Comparison of ENCODE assay signal across 9 cellular contexts in the genomic region with DNA sequence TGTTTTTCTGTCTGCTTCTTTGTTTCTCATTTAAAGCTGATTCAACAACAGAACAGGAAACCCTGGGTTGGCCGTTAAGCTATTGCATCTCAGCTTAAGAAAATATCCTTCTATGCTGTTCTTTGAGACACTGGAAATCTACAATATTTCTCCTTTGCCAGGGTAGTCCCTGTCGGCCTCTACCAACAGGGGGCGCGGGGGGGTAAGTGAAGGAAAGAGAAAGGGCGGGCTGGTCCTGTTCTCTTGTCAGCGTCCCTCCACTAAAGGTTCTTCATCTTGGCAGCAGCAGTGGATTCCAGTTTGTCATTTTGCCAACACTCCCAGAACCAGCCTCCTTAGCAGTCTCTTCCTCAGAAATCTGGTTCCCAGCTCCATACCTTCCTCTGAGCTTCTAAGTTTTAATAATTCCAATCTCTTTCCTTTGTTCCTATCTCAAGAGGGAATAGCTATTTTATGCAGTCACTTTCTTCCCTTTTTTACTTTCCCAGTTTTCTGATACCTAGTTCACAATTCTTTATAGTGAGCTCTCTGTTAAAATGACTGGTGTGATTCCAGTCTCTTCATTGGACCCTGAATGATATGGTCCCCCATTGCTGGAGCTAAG.
A peak's percentile ranks its signal among the peaks of the same experiment; 100 is the strongest.
DNase-seq lines count a peak whose midpoint lies in the region; ATAC-seq, FAIRE-seq and TF ChIP-seq lines count a peak whose summit lies in the region.
"Had no signal": no experiment of that assay in that cellular context is flagged by ENCODE, and none has a peak within 500 bp of the region (broad histone marks: within the 10 kb centered on the region; RNA-seq: fewer than 3 reads in every experiment).

No MANE protein-coding gene starts in this region.

- peak; percentile 91 for TF ChIP-seq CTCF in SU-DHL-6 (IDR thresholded peaks at IDR 0.05; ENCODE audit: insufficient read depth, low read length, poor library complexity, severe bottlenecking)
- TF ChIP-seq CTCF in mammary epithelial cell (conservative IDR thresholded peaks at IDR 0.05 in 1 of 2, IDR thresholded peaks at IDR 0.05 in 1 of 2; ENCODE audit: extremely low read depth in 1 of 2, insufficient read depth in 1 of 2, low read depth in 1 of 2, low read length in 2 of 2) = peak; percentile 92 to 93
- TF ChIP-seq CTCF in HepG2 (CRISPR knock-in tag; IDR thresholded peaks at IDR 0.05) = peak; percentile 68

- no peaks in the 10 kb centered on the region for H3K79me2 ChIP-seq in SU-DHL-6 (ENCODE audit: insufficient read depth, low read length)
- no peaks in the 10 kb centered on the region for H3K79me2 ChIP-seq in mammary epithelial cell (ENCODE audit: insufficient read depth, low read length)
- no peaks in the 10 kb centered on the region for H3K79me2 ChIP-seq in HepG2 (ENCODE audit: insufficient read depth, low read length)

- no peak for TF ChIP-seq RAD21 in HepG2 (CRISPR knock-in tag; IDR thresholded peaks at IDR 0.05)

- POLR2A ChIA-PET in HepG2 (lab: Yijun Ruan, JAX) = no interaction called here

- H3K27ac ChIP-seq in SU-DHL-6 (ENCODE audit: low read depth, low read length) (no peak overlapping the region), mammary epithelial cell (ENCODE audit: insufficient read depth, low read depth, low read length) (no peak overlapping the region), HepG2 (ENCODE audit: extremely low read length, insufficient read depth, low read length) (no peak overlapping the region)

- no peaks in the 10 kb centered on the region for H3K4me1 ChIP-seq in mammary epithelial cell (ENCODE audit: insufficient read depth, low read length)
- no peaks in the 10 kb centered on the region for H3K4me1 ChIP-seq in HepG2 (ENCODE audit: insufficient read depth, low read length)

- H3K4me3 ChIP-seq in SU-DHL-6 (ENCODE audit: insufficient read depth, low read length, poor library complexity, severe bottlenecking) (no peak overlapping the region), mammary epithelial cell (replicated peaks in 1 of 3; ENCODE audit: insufficient read depth in 1 of 3, low read depth in 2 of 3, low read length in 3 of 3) (no peak overlapping the region), HepG2 (replicated peaks in 1 of 3; ENCODE audit: insufficient read depth in 1 of 3, low read depth in 2 of 3, low read length in 3 of 3) (no peak overlapping the region)
- H3K4me3 ChIP-seq: skin epidermis had no signal

- H4K20me1 ChIP-seq in SU-DHL-6 (ENCODE audit: low read depth, low read length) = no peaks in the 10 kb centered on the region
- H4K20me1 ChIP-seq in mammary epithelial cell (ENCODE audit: insufficient read depth, low read length) = no peaks in the 10 kb centered on the region
- H4K20me1 ChIP-seq in HepG2 (ENCODE audit: insufficient read depth, low read length) = no peaks in the 10 kb centered on the region

- FAIRE-seq in HepG2 (lab: Jason Lieb, UNC) = no peak

- dilution Hi-C loops in mammary epithelial cell (cut with HindIII; ENCODE audit: low sequenced_read_pairs) = no loop called here

- ATAC-seq in HG02885 (IDR thresholded peaks at IDR 0.05; ENCODE audit: poor library complexity, unreplicated experiment) = peak; percentile 82
- peak; percentile 86 for ATAC-seq in HepG2
- no peak for ATAC-seq in GM18907 (IDR thresholded peaks at IDR 0.05; ENCODE audit: unreplicated experiment)

- H3K9ac ChIP-seq in SU-DHL-6 (ENCODE audit: low read length) (no peak overlapping the region), mammary epithelial cell (ENCODE audit: insufficient read depth, low read length) (no peak overlapping the region), HepG2 (ENCODE audit: insufficient read depth, low read depth, low read length) (no peak overlapping the region)

- TF ChIP-seq EP300 in HepG2 (IDR thresholded peaks at IDR 0.05; ENCODE audit: low read depth in 2 of 2, low read length in 2 of 2) (no peak), HepG2 (CRISPR knock-in tag; IDR thresholded peaks at IDR 0.05; ENCODE audit: borderline replicate concordance) (no peak)

- H3K36me3 ChIP-seq in SU-DHL-6 (ENCODE audit: low read length) (no peaks in the 10 kb centered on the region), mammary epithelial cell (ENCODE audit: insufficient read depth, low read length) (no peaks in the 10 kb centered on the region), HepG2 (replicated peaks in 1 of 2; ENCODE audit: control insufficient read depth in 1 of 2, insufficient read depth in 2 of 2, low read length in 2 of 2) (no peaks in the 10 kb centered on the region)

- CTCF ChIA-PET in mammary epithelial cell (lab: Charles Lee; ENCODE audit: low non-redundant PET) (interaction anchor here (0.8 kb wide), 1 partner anchor 147 kb away, joined by 5 read pairs; no protein-coding TSS in a partner anchor), HepG2 (lab: Yijun Ruan, JAX; ENCODE audit: low intra/inter-chr PET ratio, low total read pairs) (interaction anchor here (1.5 kb wide), 1 partner anchor 262 kb away, joined by 6 read pairs; no protein-coding TSS in a partner anchor)

- no TSS peak for BruUV-seq in mammary epithelial cell (replicated peaks; lab: Mats Ljungman, UMichigan)
- no TSS peak for BruUV-seq in HepG2 (replicated peaks; lab: Mats Ljungman, UMichigan)

- WGBS in mammary epithelial cell (ENCODE audit: low coverage, missing lambda C conversion rate) = 3% methylated on average over 6 of the region's 6 CpGs
- 5% methylated on average over 4 of the region's 6 CpGs for WGBS in HepG2 (ENCODE audit: low lambda C conversion rate)

- H3K27me3 ChIP-seq in SU-DHL-6 (ENCODE audit: low read length) = no peaks in the 10 kb centered on the region
- H3K27me3 ChIP-seq in mammary epithelial cell (ENCODE audit: insufficient read depth, low read length) = no peaks in the 10 kb centered on the region
- 0 out of 5 replicates have a peak, but pooled peaks cover 0 to 1% of the 10 kb centered on the region in 2 experiments for H3K27me3 ChIP-seq in HepG2 (ENCODE audit: control insufficient read depth in 1 of 2, insufficient read depth in 2 of 2, low read length in 2 of 2)

- no peak for TF ChIP-seq POLR2A in HepG2 (IDR thresholded peaks at IDR 0.05; ENCODE audit: insufficient read depth in 1 of 2, low read depth in 2 of 2, low read length in 2 of 2)

- intact Hi-C loops in mammary epithelial cell (cut with micrococcal nuclease) (loop anchor here (1.0 to 10.0 kb wide), 6 partner anchors 77 to 345 kb away; no protein-coding TSS in a partner anchor), HepG2 (cut with micrococcal nuclease; ENCODE audit: unreplicated experiment) (loop anchor here (1.0 to 5.0 kb wide), 5 partner anchors 40 to 290 kb away; no protein-coding TSS in a partner anchor)

- no peaks in the 10 kb centered on the region for H3K9me2 ChIP-seq in SU-DHL-6 (replicated peaks; ENCODE audit: insufficient read depth, low read length)

- no peak overlapping the region for H2AFZ ChIP-seq in SU-DHL-6 (ENCODE audit: low read depth, low read length, severe bottlenecking)
- H2AFZ ChIP-seq in mammary epithelial cell (ENCODE audit: low read depth, low read length) = peak overlapping the region; percentile 15
- no peak overlapping the region for H2AFZ ChIP-seq in HepG2 (ENCODE audit: low read length)

- in situ Hi-C loops in mammary epithelial cell (cut with MboI; ENCODE audit: low sequenced_read_pairs in 2 of 2) (loop anchor here in 1 of 2 donors (10.0 to 25.0 kb wide), 2 partner anchors 260 to 343 kb away; no protein-coding TSS in a partner anchor), HepG2 (cut with HindIII; ENCODE audit: extremely low pct_ligation_motif_present, low pct_unique_long_range_greater_than_20kb) (no loop called here)

- H3K4me2 ChIP-seq in SU-DHL-6 (ENCODE audit: low read depth, low read length, poor library complexity, severe bottlenecking) = no peak overlapping the region
- H3K4me2 ChIP-seq in mammary epithelial cell (ENCODE audit: insufficient read depth, low read depth, low read length) = no peak overlapping the region
- no peak overlapping the region for H3K4me2 ChIP-seq in HepG2 (ENCODE audit: low read depth, low read length)

- H3K9me3 ChIP-seq in SU-DHL-6 (ENCODE audit: insufficient read depth, low read length) (no peaks in the 10 kb centered on the region), mammary epithelial cell (replicated peaks; ENCODE audit: insufficient read depth, low read length) (no peaks in the 10 kb centered on the region), HepG2 (ENCODE audit: low read length) (no peaks in the 10 kb centered on the region)

- DNase-seq in DMS53 (lab: John Stamatoyannopoulos, UW) (peak; percentile 64), mammary epithelial cell (peak; percentile 59), HepG2 (ENCODE audit: low spot score) (peak; percentile 10), NCI-H1417 treated with DMSO at 0.1 percent for 48 hours (lab: John Stamatoyannopoulos, UW) (no peak)
- DNase-seq in stimulated activated CD8-positive, alpha-beta memory T cell treated with anti-CD3 and anti-CD28 coated beads, Interleukin-4, amount 100 ng/mL, for 24 hours (ENCODE audit: low read depth) = peak; percentile 34

- H3F3A ChIP-seq in SU-DHL-6 (ENCODE audit: insufficient read depth) = no peaks in the 10 kb centered on the region

TF ChIP-seq in HepG2, 621 proteins besides CTCF, POLR2A, EP300 and RAD21:
- TF ChIP-seq SMC3 (IDR thresholded peaks at IDR 0.05; ENCODE audit: low read length) (peak; percentile 70), CREM (IDR thresholded peaks at IDR 0.05) (no peak), CREM (CRISPR knock-in tag; IDR thresholded peaks at IDR 0.05) (no peak), ZNF17 (CRISPR knock-in tag; IDR thresholded peaks at IDR 0.05) (no peak), STAG1 (CRISPR knock-in tag; IDR thresholded peaks at IDR 0.05) (peak; percentile 39; the same call in 1 of the 2 replicates), ARID3A (IDR thresholded peaks at IDR 0.05; ENCODE audit: low read depth, low read length) (no peak)
TF ChIP-seq in HepG2: peak in this region for 2.
